ENCODE assay signal across 20 cellular contexts in genomic region chr2:31406593-31407385, GRCh38. TPM values are rescaled to one million over a fixed set of nuclear protein-coding genes. Genes with fewer than 3 reads are reported as not detected.
"Had no signal": no experiment of that assay in that cellular context is flagged by ENCODE, and none has a peak within 500 bp of the region (broad histone marks: within the 10 kb centered on the region; RNA-seq: fewer than 3 reads in every experiment).

No MANE protein-coding gene starts in this region.

- H3K4me2 ChIP-seq: KMS-11 had no signal

- H3K4me3 ChIP-seq: K562, SJSA1, SK-N-MC had no signal

- H3K27me3 ChIP-seq: SJSA1 had no signal

- H3K9me3 ChIP-seq: SJSA1 had no signal

- H3K27ac ChIP-seq: KMS-11, SJSA1, SK-N-MC had no signal

- DNase-seq: Kasumi-1, MM.1S, NCI-H1092 treated with DMSO at 0.1 percent for 48 hours, NCI-H1436, NCI-H1694, NCI-H187 treated with DMSO at 0.1 percent for 48 hours, NCI-H2029 treated with DMSO at 0.1 percent for 48 hours, NCI-H2171 treated with DMSO at 0.1 percent for 48 hours, NCI-H524, NCI-H526 treated with DMSO at 0.1 percent for 48 hours, NCI-H748 treated with DMSO at 0.1 percent for 48 hours, Right ventricle myocardium superior, RPMI8226, SIG-M5 had no signal

- ATAC-seq: K562 had no signal

- FAIRE-seq: K562, RCC 7860 had no signal

- H3K36me3 ChIP-seq: SJSA1 had no signal

RNA-seq across cellular contexts. Expression of gene XDH, which starts 7.8 kb away (rescaled TPM):
- polyA plus RNA-seq: IgD-negative memory B cell had no signal
